In genomic region chr2:137900421-137901141, GRCh38 we compare ENCODE assay signal across 35 cellular contexts.
"Had no signal": no experiment of that assay in that cellular context is flagged by ENCODE, and none has a peak within 500 bp of the region (broad histone marks: within the 10 kb centered on the region; RNA-seq: fewer than 3 reads in every experiment).

No MANE protein-coding gene starts in this region.

- H3K27me3 ChIP-seq: MG63 had no signal

- DNase-seq: Kasumi-1, MG63, MM.1S, MV-4-11, NCI-H1048, NCI-H1092, NCI-H1092 treated with DMSO at 0.1 percent for 48 hours, NCI-H1105, NCI-H1105 treated with DMSO at 0.1 percent for 48 hours, NCI-H1417, NCI-H1417 treated with DMSO at 0.1 percent for 48 hours, NCI-H1436, NCI-H1436 treated with DMSO at 0.1 percent for 48 hours, NCI-H146, NCI-H1694, NCI-H1694 treated with DMSO at 0.1 percent for 48 hours, NCI-H187, NCI-H187 treated with DMSO at 0.1 percent for 48 hours, NCI-H1930, NCI-H2029, NCI-H2029 treated with DMSO at 0.1 percent for 48 hours, NCI-H2081, NCI-H2081 treated with DMSO at 0.1 percent for 48 hours, NCI-H2107, NCI-H2171, NCI-H2171 treated with DMSO at 0.1 percent for 48 hours, NCI-H2227 treated with DMSO at 0.1 percent for 48 hours, NCI-H226, NCI-H345, NCI-H446 treated with DMSO at 0.1 percent for 48 hours, NCI-H510A, NCI-H510A treated with DMSO at 0.1 percent for 48 hours, NCI-H524, NCI-H524 treated with DMSO at 0.1 percent for 48 hours, NCI-H526 had no signal

- H3K4me3 ChIP-seq: MG63 had no signal

- H3K9me3 ChIP-seq: MG63 had no signal

- H3K36me3 ChIP-seq: MG63 had no signal
